In genomic region chr13:49351871-49352270, GRCh38 we compare ENCODE assay signal across 26 cellular contexts.
A peak's percentile ranks its signal among the peaks of the same experiment; 100 is the strongest.
DNase-seq lines count a peak whose midpoint lies in the region; ATAC-seq and TF ChIP-seq lines count a peak whose summit lies in the region.
"Had no signal": no experiment of that assay in that cellular context is flagged by ENCODE, and none has a peak within 500 bp of the region (broad histone marks: within the 10 kb centered on the region; RNA-seq: fewer than 3 reads in every experiment).

No MANE protein-coding gene starts in this region.

- peak overlapping the region; percentile 54 to 57 for H3K27ac ChIP-seq in ascending aorta
- peak overlapping the region; percentile 21 to 36 for H3K27ac ChIP-seq in thoracic aorta
- H3K27ac ChIP-seq: left lung, right lobe of liver had no signal

- no peak for DNase-seq in activated naive CD8-positive, alpha-beta T cell treated with anti-CD3 and anti-CD28 coated beads, Interleukin-2, amount 50 U/mL, for 24 hours
- no peak for DNase-seq in activated naive CD8-positive, alpha-beta T cell treated with anti-CD3 and anti-CD28 coated beads for 36 hours
- no peak for DNase-seq in ascending aorta (ENCODE audit: low spot score in 2 of 2)
- DNase-seq in iris pigment epithelial cell (ENCODE audit: low read depth): peak; percentile 66
- no peak for DNase-seq in thoracic aorta (ENCODE audit: low spot score)
- no peak for DNase-seq in NCI-H2171 treated with DMSO at 0.1 percent for 48 hours (lab: John Stamatoyannopoulos, UW)
- DNase-seq in activated naive CD4-positive, alpha-beta T cell (lab: John Stamatoyannopoulos, UW): no peak
- DNase-seq: activated gamma-delta T cell treated with Interleukin-2 at 50 U/mL for 16 hours; activated T-cell treated with anti-CD3 and anti-CD28 coated beads, Interleukin-2, amount 50 U/mL, for 1 hour; amygdala; central memory CD4-positive, alpha-beta T cell; hypothalamus; immature natural killer cell; left lung; NCI-H1417; NCI-H2081 treated with DMSO at 0.1 percent for 48 hours; NCI-H774; right lobe of liver; RPMI8226; stimulated activated CD4-positive, alpha-beta T cell treated with anti-CD3 and anti-CD28 coated beads, Interleukin-15, amount 100 ng/mL, for 24 hours; stimulated activated naive CD4-positive, alpha-beta T cell; T-helper 17 cell had no signal

- H3K9me3 ChIP-seq in ascending aorta: no peaks in the 10 kb centered on the region
- H3K9me3 ChIP-seq in thoracic aorta: no peaks in the 10 kb centered on the region
- H3K9me3 ChIP-seq: HAP-1, left lung, right lobe of liver had no signal

- no peak for TF ChIP-seq CTCF in ascending aorta (IDR thresholded peaks at IDR 0.05)
- TF ChIP-seq CTCF in thoracic aorta (IDR thresholded peaks at IDR 0.05): no peak

- H3K27me3 ChIP-seq in ascending aorta (no peaks in the 10 kb centered on the region), thoracic aorta (replicated peaks; ENCODE audit: insufficient read depth) (no peaks in the 10 kb centered on the region)
- H3K27me3 ChIP-seq: left lung, right lobe of liver had no signal

- no peak overlapping the region for H3K4me3 Mint-ChIP-seq in activated naive CD8-positive, alpha-beta T cell treated with anti-CD3 and anti-CD28 coated beads, Interleukin-2, amount 50 U/mL, for 24 hours
- no peak overlapping the region for H3K4me3 Mint-ChIP-seq in activated naive CD8-positive, alpha-beta T cell treated with anti-CD3 and anti-CD28 coated beads for 36 hours
- H3K4me3 Mint-ChIP-seq: B cell, immature natural killer cell, T-helper 17 cell had no signal

- H3K36me3 ChIP-seq in ascending aorta: peaks cover 0 to 6% of the 10 kb centered on the region in 2 donors
- peaks cover 8% of the 10 kb centered on the region for H3K36me3 ChIP-seq in thoracic aorta
- H3K36me3 ChIP-seq: HAP-1, left lung, right lobe of liver had no signal

- H3K9me3 Mint-ChIP-seq in activated naive CD8-positive, alpha-beta T cell treated with anti-CD3 and anti-CD28 coated beads, Interleukin-2, amount 50 U/mL, for 24 hours: peaks cover 4% of the 10 kb centered on the region
- peaks cover 3% of the 10 kb centered on the region for H3K9me3 Mint-ChIP-seq in activated naive CD8-positive, alpha-beta T cell treated with anti-CD3 and anti-CD28 coated beads for 36 hours
- H3K9me3 Mint-ChIP-seq: immature natural killer cell had no signal

- no peak overlapping the region for H3K27ac Mint-ChIP-seq in activated naive CD8-positive, alpha-beta T cell treated with anti-CD3 and anti-CD28 coated beads, Interleukin-2, amount 50 U/mL, for 24 hours
- H3K27ac Mint-ChIP-seq in activated naive CD8-positive, alpha-beta T cell treated with anti-CD3 and anti-CD28 coated beads for 36 hours: no peak overlapping the region
- H3K27ac Mint-ChIP-seq: B cell, immature natural killer cell, T-helper 17 cell had no signal

- intact Hi-C loops in ascending aorta (cut with DNase I): no loop called here

- peaks cover 7% of the 10 kb centered on the region for H3K4me1 Mint-ChIP-seq in activated naive CD8-positive, alpha-beta T cell treated with anti-CD3 and anti-CD28 coated beads, Interleukin-2, amount 50 U/mL, for 24 hours
- H3K4me1 Mint-ChIP-seq in activated naive CD8-positive, alpha-beta T cell treated with anti-CD3 and anti-CD28 coated beads for 36 hours: peaks cover 7% of the 10 kb centered on the region
- H3K4me1 Mint-ChIP-seq: B cell, immature natural killer cell had no signal

- H3K27me3 Mint-ChIP-seq in activated naive CD8-positive, alpha-beta T cell treated with anti-CD3 and anti-CD28 coated beads, Interleukin-2, amount 50 U/mL, for 24 hours: no peaks in the 10 kb centered on the region
- no peaks in the 10 kb centered on the region for H3K27me3 Mint-ChIP-seq in activated naive CD8-positive, alpha-beta T cell treated with anti-CD3 and anti-CD28 coated beads for 36 hours
- H3K27me3 Mint-ChIP-seq: B cell, progenitor cell of endocrine pancreas, T-helper 17 cell had no signal

- H3K36me3 Mint-ChIP-seq in activated naive CD8-positive, alpha-beta T cell treated with anti-CD3 and anti-CD28 coated beads, Interleukin-2, amount 50 U/mL, for 24 hours (ENCODE audit: low read depth): peaks cover 4% of the 10 kb centered on the region
- H3K36me3 Mint-ChIP-seq in activated naive CD8-positive, alpha-beta T cell treated with anti-CD3 and anti-CD28 coated beads for 36 hours: peaks cover 1% of the 10 kb centered on the region

- no peak overlapping the region for H3K4me3 ChIP-seq in ascending aorta
- no peak overlapping the region for H3K4me3 ChIP-seq in thoracic aorta
- H3K4me3 ChIP-seq: HAP-1, left lung, right lobe of liver had no signal

- peak; percentile 36 for ATAC-seq in activated naive CD8-positive, alpha-beta T cell treated with anti-CD3 and anti-CD28 coated beads, Interleukin-2, amount 50 U/mL, for 24 hours
- ATAC-seq in thoracic aorta (ENCODE audit: insufficient number of reproducible peaks, low FRiP score, low read depth) (no peak), GM18511 (IDR thresholded peaks at IDR 0.05; ENCODE audit: unreplicated experiment) (no peak)
- ATAC-seq: left lung, right lobe of liver, T-helper 17 cell had no signal

- H3K4me1 ChIP-seq in ascending aorta (peaks cover 0 to 26% of the 10 kb centered on the region in 2 donors), thoracic aorta (ENCODE audit: control insufficient read depth in 1 of 2, low read depth in 2 of 2) (peaks cover 12 to 24% of the 10 kb centered on the region in 2 donors)
- H3K4me1 ChIP-seq: HAP-1, left lung, right lobe of liver had no signal
